Comparison of ENCODE assay signal across 19 cellular contexts in the genomic region with DNA sequence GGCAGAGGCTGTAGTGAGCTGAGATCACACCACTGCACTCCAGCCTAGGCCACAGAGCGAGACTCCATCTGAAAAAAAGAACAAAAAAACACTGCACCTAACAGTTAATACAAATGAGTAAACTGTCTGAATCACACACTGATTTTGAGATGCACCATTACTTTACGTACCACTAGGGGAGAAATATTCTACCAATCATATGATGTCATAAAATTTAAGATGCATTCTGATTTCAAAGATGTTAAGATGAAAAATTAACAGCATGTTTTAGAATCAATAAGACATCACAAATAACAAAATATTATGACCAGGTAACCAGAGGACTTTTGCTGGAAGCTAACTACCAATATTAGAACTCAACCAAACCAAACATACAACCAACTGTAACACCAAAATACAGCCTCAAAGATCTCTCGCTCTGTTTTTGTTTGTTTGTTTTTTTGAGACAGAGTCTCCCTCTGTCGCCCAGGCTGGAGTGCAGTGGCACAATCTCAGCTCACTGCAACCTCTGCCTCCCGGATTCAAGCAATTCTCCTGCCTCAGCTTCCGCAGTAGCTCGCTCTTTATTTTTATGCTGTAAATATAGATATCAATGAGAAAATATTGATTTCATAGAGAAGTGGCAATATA. TPM values are rescaled to one million over a fixed set of nuclear protein-coding genes. Genes with fewer than 3 reads are reported as not detected.
DNase-seq lines count a peak whose midpoint lies in the region; ATAC-seq and TF ChIP-seq lines count a peak whose summit lies in the region.
"Had no signal": no experiment of that assay in that cellular context is flagged by ENCODE, and none has a peak within 500 bp of the region (broad histone marks: within the 10 kb centered on the region; RNA-seq: fewer than 3 reads in every experiment).

No MANE protein-coding gene starts in this region.

- H3K4me2 ChIP-seq in DND-41 (ENCODE audit: insufficient read depth, low read length) = no peak overlapping the region

- H3K36me3 ChIP-seq in A673 (ENCODE audit: insufficient read depth, low read length, poor library complexity, severe bottlenecking) (no peaks in the 10 kb centered on the region), DND-41 (ENCODE audit: insufficient read depth, low read length) (no peaks in the 10 kb centered on the region)
- H3K36me3 ChIP-seq: adrenal gland, HAP-1, MG63, tibial nerve had no signal

- intact Hi-C loops in A673 (cut with micrococcal nuclease; ENCODE audit: unreplicated experiment) = no loop called here

- H3K4me1 ChIP-seq in A673 (ENCODE audit: insufficient read depth, low read length, poor library complexity, severe bottlenecking) (peaks cover 92% of the 10 kb centered on the region), DND-41 (ENCODE audit: insufficient read depth, low read length) (no peaks in the 10 kb centered on the region)

- no peaks in the 10 kb centered on the region for H3K9me3 ChIP-seq in A673 (ENCODE audit: low read depth, low read length, poor library complexity, severe bottlenecking)
- no peaks in the 10 kb centered on the region for H3K9me3 ChIP-seq in DND-41 (ENCODE audit: insufficient read depth, low read length, severe bottlenecking)
- H3K9me3 ChIP-seq: adrenal gland, HAP-1, MG63, tibial nerve had no signal

- no peak overlapping the region for H3K4me3 Mint-ChIP-seq in activated naive CD8-positive, alpha-beta T cell treated with anti-CD3 and anti-CD28 coated beads, Interleukin-2, amount 50 U/mL, for 24 hours
- no peak overlapping the region for H3K4me3 Mint-ChIP-seq in mesothelial cell of epicardium
- H3K4me3 Mint-ChIP-seq: stimulated activated naive CD8-positive, alpha-beta T cell treated with anti-CD3 and anti-CD28 coated beads, Interleukin-15, Interleukin-2, amounts not matched to agents 100 ng/mL and 50 ng/mL, for 24 hours had no signal

- H3K4me1 Mint-ChIP-seq in activated naive CD8-positive, alpha-beta T cell treated with anti-CD3 and anti-CD28 coated beads, Interleukin-2, amount 50 U/mL, for 24 hours = peaks cover 69% of the 10 kb centered on the region
- peaks cover 14% of the 10 kb centered on the region for H3K4me1 Mint-ChIP-seq in mesothelial cell of epicardium

- POLR2A ChIA-PET in A673 (lab: Charles Lee; ENCODE audit: low non-redundant PET) = no interaction called here

- peaks cover 14% of the 10 kb centered on the region; the same call in 1 of the 2 replicates for H4K20me1 ChIP-seq in DND-41 (ENCODE audit: insufficient read depth, low read length)

- H3K27me3 Mint-ChIP-seq in activated naive CD8-positive, alpha-beta T cell treated with anti-CD3 and anti-CD28 coated beads, Interleukin-2, amount 50 U/mL, for 24 hours = no peaks in the 10 kb centered on the region
- H3K27me3 Mint-ChIP-seq in mesothelial cell of epicardium (ENCODE audit: low read depth) = no peaks in the 10 kb centered on the region
- H3K27me3 Mint-ChIP-seq: stimulated activated naive CD8-positive, alpha-beta T cell treated with anti-CD3 and anti-CD28 coated beads, Interleukin-15, Interleukin-2, amounts not matched to agents 100 ng/mL and 50 ng/mL, for 24 hours had no signal

- no peak for ATAC-seq in DND-41 (ENCODE audit: insufficient read depth, low read depth)
- ATAC-seq in activated naive CD8-positive, alpha-beta T cell treated with anti-CD3 and anti-CD28 coated beads, Interleukin-2, amount 50 U/mL, for 24 hours = no peak
- no peak for ATAC-seq in HG02852 (IDR thresholded peaks at IDR 0.05; ENCODE audit: unreplicated experiment)
- no peak for ATAC-seq in GM19023 (IDR thresholded peaks at IDR 0.05; ENCODE audit: unreplicated experiment)
- ATAC-seq: Panc1 had no signal

- peaks cover 50% of the 10 kb centered on the region for H3K79me2 ChIP-seq in DND-41 (ENCODE audit: insufficient read depth, low read length)

- CTCF ChIA-PET in A673 (lab: Charles Lee) = no interaction called here

- no peaks in the 10 kb centered on the region for H3K27me3 ChIP-seq in A673 (replicated peaks; ENCODE audit: insufficient read depth, low read depth, low read length, poor library complexity)
- H3K27me3 ChIP-seq in DND-41 (ENCODE audit: insufficient read depth, low read length, poor library complexity) = no peaks in the 10 kb centered on the region
- H3K27me3 ChIP-seq: adrenal gland, MG63, tibial nerve had no signal

- H3K36me3 Mint-ChIP-seq in activated naive CD8-positive, alpha-beta T cell treated with anti-CD3 and anti-CD28 coated beads, Interleukin-2, amount 50 U/mL, for 24 hours (ENCODE audit: low read depth) = peaks cover 2% of the 10 kb centered on the region
- H3K36me3 Mint-ChIP-seq in mesothelial cell of epicardium = no peaks in the 10 kb centered on the region

- DNase-seq in A673 (ENCODE audit: low spot score) (no peak), DND-41 (no peak), mesothelial cell of epicardium (ENCODE audit: low spot score in 2 of 2, unreplicated experiment in 2 of 2) (no peak), NCI-H526 (lab: John Stamatoyannopoulos, UW) (no peak)
- no peak for DNase-seq in activated naive CD8-positive, alpha-beta T cell treated with anti-CD3 and anti-CD28 coated beads, Interleukin-2, amount 50 U/mL, for 24 hours
- no peak for DNase-seq in activated CD4-positive, alpha-beta T cell treated with anti-CD3 and anti-CD28 coated beads, Interleukin-2, amount 50 U/mL, for 1 hour
- DNase-seq: adrenal gland; Calu3; effector CD4-positive, alpha-beta T cell; MG63; NCI-H146; T-helper 9 cell had no signal

- H3K27ac ChIP-seq in A673 (ENCODE audit: low read depth, low read length, poor library complexity, severe bottlenecking) (peak overlapping the region; percentile 53), DND-41 (ENCODE audit: low read length) (no peak overlapping the region)
- H3K27ac ChIP-seq: adrenal gland, parathyroid adenoma, tibial nerve had no signal

- H3K9ac ChIP-seq in DND-41 (ENCODE audit: low read depth, low read length) = no peak overlapping the region
- H3K9ac ChIP-seq: parathyroid adenoma had no signal

- H2AFZ ChIP-seq in DND-41 (ENCODE audit: low read depth, low read length) = no peak overlapping the region
- H2AFZ ChIP-seq: parathyroid adenoma had no signal

- TF ChIP-seq CTCF in A673 (conservative IDR thresholded peaks at IDR 0.05; ENCODE audit: low read depth, low read length) = no peak
- TF ChIP-seq CTCF in DND-41 (IDR thresholded peaks at IDR 0.05; ENCODE audit: borderline replicate concordance, extremely low read depth, low read length, poor library complexity, severe bottlenecking) = peak; percentile 3
- no peak for TF ChIP-seq CTCF in mesothelial cell of epicardium (IDR thresholded peaks at IDR 0.05; ENCODE audit: unreplicated experiment)

- BruUV-seq in A673 (replicated peaks; lab: Mats Ljungman, UMichigan) = no TSS peak

- H3K27ac Mint-ChIP-seq in activated naive CD8-positive, alpha-beta T cell treated with anti-CD3 and anti-CD28 coated beads, Interleukin-2, amount 50 U/mL, for 24 hours = peak overlapping the region; percentile 19
- H3K27ac Mint-ChIP-seq in mesothelial cell of epicardium = peak overlapping the region; percentile 3
- H3K27ac Mint-ChIP-seq: stimulated activated naive CD8-positive, alpha-beta T cell treated with anti-CD3 and anti-CD28 coated beads, Interleukin-15, Interleukin-2, amounts not matched to agents 100 ng/mL and 50 ng/mL, for 24 hours had no signal

- H3K9me3 Mint-ChIP-seq in activated naive CD8-positive, alpha-beta T cell treated with anti-CD3 and anti-CD28 coated beads, Interleukin-2, amount 50 U/mL, for 24 hours = no peaks in the 10 kb centered on the region
- no peaks in the 10 kb centered on the region for H3K9me3 Mint-ChIP-seq in mesothelial cell of epicardium
- H3K9me3 Mint-ChIP-seq: stimulated activated naive CD8-positive, alpha-beta T cell treated with anti-CD3 and anti-CD28 coated beads, Interleukin-15, Interleukin-2, amounts not matched to agents 100 ng/mL and 50 ng/mL, for 24 hours had no signal

- H3K4me3 ChIP-seq in A673 (ENCODE audit: low read depth, low read length, poor library complexity, severe bottlenecking) (no peak overlapping the region), DND-41 (ENCODE audit: low read depth in 1 of 2, low read length in 2 of 2) (no peak overlapping the region)
- H3K4me3 ChIP-seq: adrenal gland, HAP-1, MG63, tibial nerve had no signal

RNA-seq across cellular contexts. Expression of gene GLG1, which starts 31.6 kb away (rescaled TPM):
- total RNA-seq in A673 (2021) = 487 and 587 TPM in 2 replicates
- total RNA-seq in mesothelial cell of epicardium = 186 to 193 TPM (median 190 TPM) in 3 replicates
